ENCODE assay signal across 8 cellular contexts in the genomic region with DNA sequence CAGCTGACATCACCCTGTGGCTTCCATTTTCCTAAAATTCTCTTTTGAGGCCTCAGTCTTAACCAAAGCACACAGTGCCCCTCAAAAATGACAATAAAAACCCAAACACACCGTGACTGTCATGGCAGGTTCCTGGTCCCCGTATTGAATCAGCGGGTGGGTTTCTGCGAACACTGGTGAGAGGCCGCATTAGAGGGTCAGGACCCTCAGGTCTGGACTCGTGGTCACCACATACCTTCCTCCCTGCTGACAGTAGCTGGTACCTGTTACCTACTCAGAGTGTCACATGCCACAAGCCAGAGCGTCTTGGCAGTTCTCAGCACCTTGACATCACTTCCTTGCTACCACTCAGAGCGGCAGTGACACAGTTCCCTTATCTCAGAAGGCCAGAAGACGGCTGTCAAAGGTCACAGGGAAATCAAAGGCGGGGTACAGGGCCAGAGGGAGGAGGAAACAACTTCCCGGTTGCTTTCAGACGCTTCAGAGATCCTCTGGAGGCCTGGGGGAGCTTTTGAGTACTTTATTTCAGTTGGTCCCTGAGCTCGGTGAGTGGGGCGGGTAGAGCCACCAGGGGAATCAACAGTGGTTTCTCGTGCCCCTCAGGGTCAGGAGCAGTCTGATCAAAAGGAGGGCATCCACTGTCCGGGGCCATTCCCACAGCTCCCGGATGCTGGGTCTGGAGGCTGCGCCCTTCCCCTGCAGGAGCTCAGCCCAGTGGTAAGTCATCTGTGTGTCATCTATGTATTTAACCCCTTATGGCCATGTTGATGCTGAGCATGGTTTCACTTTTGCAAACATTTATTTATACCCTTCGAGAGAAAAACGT. TPM values are rescaled to one million over a fixed set of nuclear protein-coding genes. Genes with fewer than 3 reads are reported as not detected.
DNase-seq lines count a peak whose midpoint lies in the region; ATAC-seq and TF ChIP-seq lines count a peak whose summit lies in the region.

TSS of gene CCR5AS (minus strand) at position 281 of the 826 bp plus-strand sequence.
TSS of gene CCRL2 (plus strand) at position 474 of the 826 bp plus-strand sequence. CDS start 821 bp downstream, outside the sequence.

- H3K27ac ChIP-seq in BLaER1 (peak within 1 kb of the TSS; percentile 75), ovary (peak within 1 kb of the TSS in 1 of 2 donors; percentile 6), uterus (peak within 1 kb of the TSS; percentile 50 to 72)

- CTCF ChIA-PET in activated CD8-positive, alpha-beta T cell treated with anti-CD3 and anti-CD28 coated beads, Interleukin-2, amount 10 ng/mL, durations not matched to agents 7 days and 5 days (lab: Charles Lee): interaction anchor here (0.6 to 2.8 kb wide), 20 partner anchors 9 to 310 kb away, joined by 3 to 17 read pairs (median 3); no protein-coding TSS in a partner anchor

- H3K4me3 ChIP-seq in BLaER1 (peak within 1 kb of the TSS; percentile 62), fibroblast of the aortic adventitia (ENCODE audit: low read depth, low read length) (no peak within 1 kb of the TSS), ovary (peak within 1 kb of the TSS; percentile 0), uterus (no peak within 1 kb of the TSS), BE2C (ENCODE audit: low read depth, low read length) (no peak within 1 kb of the TSS)

- H3K27me3 ChIP-seq in BLaER1 (no peaks in the 10 kb centered on the region), ovary (no peaks in the 10 kb centered on the region), uterus (no peaks in the 10 kb centered on the region), BE2C (no peaks in the 10 kb centered on the region)

- peak; percentile 87 for ATAC-seq in activated CD8-positive, alpha-beta T cell treated with anti-CD3 and anti-CD28 coated beads, Interleukin-2, amount 10 ng/mL, durations not matched to agents 7 days and 5 days

- H3K9me3 Mint-ChIP-seq in activated CD8-positive, alpha-beta T cell treated with anti-CD3 and anti-CD28 coated beads, Interleukin-2, amount 10 ng/mL, durations not matched to agents 7 days and 5 days (ENCODE audit: insufficient read depth): no peaks in the 10 kb centered on the region

- peak within 1 kb of the TSS; percentile 87 for H3K4me3 Mint-ChIP-seq in activated CD8-positive, alpha-beta T cell treated with anti-CD3 and anti-CD28 coated beads, Interleukin-2, amount 10 ng/mL, durations not matched to agents 7 days and 5 days

- H3K36me3 Mint-ChIP-seq in activated CD8-positive, alpha-beta T cell treated with anti-CD3 and anti-CD28 coated beads, Interleukin-2, amount 10 ng/mL, durations not matched to agents 7 days and 5 days (ENCODE audit: low read depth): peaks cover 30% of the 10 kb centered on the region

- no peak for TF ChIP-seq EP300 in ovary (IDR thresholded peaks at IDR 0.05)

- H3K9ac ChIP-seq in BLaER1: peak within 1 kb of the TSS; percentile 60

- no peaks in the 10 kb centered on the region for H4K20me1 ChIP-seq in BLaER1

- DNase-seq in KG1 (lab: John Stamatoyannopoulos, UW): peak; percentile 14
- peak; percentile 79 for DNase-seq in activated CD8-positive, alpha-beta T cell treated with anti-CD3 and anti-CD28 coated beads, Interleukin-2, amount 10 ng/mL, durations not matched to agents 7 days and 5 days
- peak; percentile 32 for DNase-seq in fibroblast of the aortic adventitia (ENCODE audit: low read depth)
- peak in 1 of 5 donors; percentile 45 for DNase-seq in ovary
- DNase-seq in uterus: peak; percentile 20 to 68
- DNase-seq in effector CD4-positive, alpha-beta T cell: no peak
- no peak for DNase-seq in BE2C

- H3K4me1 Mint-ChIP-seq in activated CD8-positive, alpha-beta T cell treated with anti-CD3 and anti-CD28 coated beads, Interleukin-2, amount 10 ng/mL, durations not matched to agents 7 days and 5 days (ENCODE audit: low read depth): peaks cover 41% of the 10 kb centered on the region

- H3K27ac Mint-ChIP-seq in activated CD8-positive, alpha-beta T cell treated with anti-CD3 and anti-CD28 coated beads, Interleukin-2, amount 10 ng/mL, durations not matched to agents 7 days and 5 days: peak within 1 kb of the TSS; percentile 93

- H3K4me1 ChIP-seq in BLaER1 (peaks cover 37% of the 10 kb centered on the region), ovary (ENCODE audit: insufficient read depth) (peaks cover 8% of the 10 kb centered on the region), uterus (peaks cover 0 to 7% of the 10 kb centered on the region in 2 donors), BE2C (no peaks in the 10 kb centered on the region)

- H3K27me3 Mint-ChIP-seq in activated CD8-positive, alpha-beta T cell treated with anti-CD3 and anti-CD28 coated beads, Interleukin-2, amount 10 ng/mL, durations not matched to agents 7 days and 5 days (ENCODE audit: low read depth): peaks cover 10% of the 10 kb centered on the region

- TF ChIP-seq POLR2A in ovary (IDR thresholded peaks at IDR 0.05) (no peak), uterus (IDR thresholded peaks at IDR 0.05) (peak in 1 of 2 donors; percentile 61)

- POLR2A ChIA-PET in activated CD8-positive, alpha-beta T cell treated with anti-CD3 and anti-CD28 coated beads, Interleukin-2, amount 10 ng/mL, durations not matched to agents 7 days and 5 days (lab: Charles Lee): interaction anchor here (0.7 to 1.9 kb wide), 8 partner anchors 10 to 455 kb away, joined by 3 to 8 read pairs (median 4); no protein-coding TSS in a partner anchor

- intact Hi-C loops in ovary (cut with DNase I) (no loop called here), uterus (cut with DNase I; ENCODE audit: low total_unique reads) (no loop called here)

- H3K9me3 ChIP-seq in BLaER1 (no peaks in the 10 kb centered on the region), ovary (no peaks in the 10 kb centered on the region), uterus (no peaks in the 10 kb centered on the region), BE2C (no peaks in the 10 kb centered on the region)

- peak within 1 kb of the TSS; percentile 91 for H3K4me2 ChIP-seq in BLaER1

- no peaks in the 10 kb centered on the region for H3K36me3 ChIP-seq in BLaER1
- H3K36me3 ChIP-seq in ovary: no peaks in the 10 kb centered on the region
- no peaks in the 10 kb centered on the region for H3K36me3 ChIP-seq in uterus
- H3K36me3 ChIP-seq in BE2C: no peaks in the 10 kb centered on the region

- 50 to 56% (median 51%) methylated on average over 20 of the region's 20 CpGs for WGBS in ovary, 3 donors

- no peak for TF ChIP-seq CTCF in fibroblast of the aortic adventitia (IDR thresholded peaks at IDR 0.05; ENCODE audit: insufficient read depth, low read length)
- no peak for TF ChIP-seq CTCF in ovary (IDR thresholded peaks at IDR 0.05)
- no peak for TF ChIP-seq CTCF in uterus (IDR thresholded peaks at IDR 0.05)
- no peak for TF ChIP-seq CTCF in BE2C (IDR thresholded peaks at IDR 0.05; ENCODE audit: low read depth, low read length)

RNA-seq across cellular contexts. Expression of gene CCRL2, which starts in this region (rescaled TPM):
- 10 to 100 TPM; 10.1 to 11.2 TPM for total RNA-seq in activated CD8-positive, alpha-beta T cell treated with anti-CD3 and anti-CD28 coated beads, Interleukin-2, amount 10 ng/mL, durations not matched to agents 7 days and 5 days
- total RNA-seq in fibroblast of the aortic adventitia (ENCODE audit: low replicate concordance) (0.54 TPM in 1 of 2 replicates, not detected in the other), ovary (1 to 10 TPM in 3 of 7 donors, under 1 TPM in 3, not detected in 1; 0.72 to 4.4 (median 1.0) TPM), uterus (1 to 10 TPM in 3 of 4 donors, under 1 TPM in 1; 0.88 to 3.2 (median 1.7) TPM)
- 1 to 10 TPM; 1.2 to 5.4 TPM for polyA plus RNA-seq in ovary
- not detected for polyA plus RNA-seq in BE2C (2012; ENCODE audit: insufficient read depth, insufficient read length, low read depth)

Comparison
In these comparisons a context has a peak if more than half of its experiments do, and no peak if none do; other contexts are left out.
1. H3K4me3 ChIP-seq: peak in BLaER1 (single experiment) and ovary (single experiment); none in fibroblast of the aortic adventitia (single experiment), uterus (0 of 2) and BE2C (single experiment).
2. DNase-seq: peak in KG1 (single experiment), activated CD8-positive, alpha-beta T cell treated with anti-CD3 and anti-CD28 coated beads, Interleukin-2, amount 10 ng/mL, durations not matched to agents 7 days and 5 days (single experiment), fibroblast of the aortic adventitia (single experiment) and uterus (2 of 2); none in effector CD4-positive, alpha-beta T cell (single experiment) and BE2C (single experiment).